Comparison of ENCODE assay signal across 24 cellular contexts in genomic region chr15:91530951-91531582, GRCh38.
DNase-seq lines count a peak whose midpoint lies in the region; ATAC-seq, FAIRE-seq and TF ChIP-seq lines count a peak whose summit lies in the region.
"Had no signal": no experiment of that assay in that cellular context is flagged by ENCODE, and none has a peak within 500 bp of the region (broad histone marks: within the 10 kb centered on the region; RNA-seq: fewer than 3 reads in every experiment).

No MANE protein-coding gene starts in this region.

- no peaks in the 10 kb centered on the region for H3K4me1 ChIP-seq in hepatocyte (ENCODE audit: insufficient read depth)
- H3K4me1 ChIP-seq: SJSA1 had no signal

- no peak for FAIRE-seq in bronchial epithelial cell (lab: Jason Lieb, UNC)

- H3K79me2 ChIP-seq in hepatocyte: no peaks in the 10 kb centered on the region

- H2AFZ ChIP-seq in hepatocyte: no peak overlapping the region
- H2AFZ ChIP-seq: PC-9 had no signal

- WGBS in hepatocyte (ENCODE audit: low lambda C conversion rate, missing lambda C conversion rate): 94% methylated on average over 9 of the region's 9 CpGs

- no peak overlapping the region for H3K4me2 ChIP-seq in hepatocyte
- H3K4me2 ChIP-seq: KMS-11, PC-9 had no signal

- no peak overlapping the region for H3K4me3 ChIP-seq in bronchial epithelial cell (ENCODE audit: low read depth, low read length)
- H3K4me3 ChIP-seq in hepatocyte: no peak overlapping the region
- H3K4me3 ChIP-seq: MG63, PC-9, SJSA1 had no signal

- ATAC-seq in HG03521 (IDR thresholded peaks at IDR 0.05; ENCODE audit: unreplicated experiment): no peak

- H3K36me3 ChIP-seq in bronchial epithelial cell (ENCODE audit: control insufficient read depth, insufficient read depth, low read length): no peaks in the 10 kb centered on the region
- H3K36me3 ChIP-seq in hepatocyte (replicated peaks; ENCODE audit: insufficient read depth, low read depth): no peaks in the 10 kb centered on the region
- H3K36me3 ChIP-seq: MG63, SJSA1 had no signal

- no peaks in the 10 kb centered on the region for H3K9me3 ChIP-seq in hepatocyte (ENCODE audit: low read depth)
- H3K9me3 ChIP-seq: MG63, SJSA1 had no signal

- no peaks in the 10 kb centered on the region for H4K20me1 ChIP-seq in hepatocyte (ENCODE audit: insufficient read depth, poor library complexity, severe bottlenecking)

- H3K27me3 ChIP-seq in bronchial epithelial cell (ENCODE audit: control insufficient read depth, insufficient read depth, low read length) (no peaks in the 10 kb centered on the region), hepatocyte (no peaks in the 10 kb centered on the region)
- H3K27me3 ChIP-seq: MG63, SJSA1 had no signal

- H3K27ac ChIP-seq in C4-2B: peak overlapping the region; percentile 69
- H3K27ac ChIP-seq in hepatocyte: no peak overlapping the region
- H3K27ac ChIP-seq: HL-60, KMS-11, PC-9, SJSA1 had no signal

- H3K9me2 ChIP-seq in hepatocyte (replicated peaks; ENCODE audit: insufficient read depth): no peaks in the 10 kb centered on the region

- DNase-seq in NCI-H2171 treated with DMSO at 0.1 percent for 48 hours (lab: John Stamatoyannopoulos, UW) (peak; percentile 13), NCI-H2171 (lab: John Stamatoyannopoulos, UW) (no peak), bronchial epithelial cell (ENCODE audit: low read depth) (peak; percentile 4), mucosa of gallbladder (ENCODE audit: low spot score) (peak; percentile 64), NCI-H1436 (lab: John Stamatoyannopoulos, UW) (no peak), hepatocyte (ENCODE audit: low spot score) (no peak)
- DNase-seq: 8988T; CD4-positive, CD25-positive, alpha-beta regulatory T cell; COR-L47; DMS 273 treated with DMSO at 0.1 percent for 48 hours; GF-D8; H7; MG63; NCI-H1092; NCI-H146; NCI-H2029 treated with DMSO at 0.1 percent for 48 hours; NCI-H226; NCI-H526 had no signal

- TF ChIP-seq CTCF in C4-2B (conservative IDR thresholded peaks at IDR 0.05): no peak
- no peak for TF ChIP-seq CTCF in bronchial epithelial cell (IDR thresholded peaks at IDR 0.05; ENCODE audit: insufficient read depth, low read length, severe bottlenecking)
- no peak for TF ChIP-seq CTCF in hepatocyte (IDR thresholded peaks at IDR 0.05; ENCODE audit: poor library complexity)

Comparison
In these comparisons a context has a peak if more than half of its experiments do, and no peak if none do; other contexts are left out.
1. DNase-seq: peak in NCI-H2171 treated with DMSO at 0.1 percent for 48 hours (single experiment), bronchial epithelial cell (single experiment) and mucosa of gallbladder (single experiment); none in NCI-H2171 (single experiment), NCI-H1436 (single experiment) and hepatocyte (single experiment).